11 cellular contexts compared by ENCODE assay signal in the genomic region with DNA sequence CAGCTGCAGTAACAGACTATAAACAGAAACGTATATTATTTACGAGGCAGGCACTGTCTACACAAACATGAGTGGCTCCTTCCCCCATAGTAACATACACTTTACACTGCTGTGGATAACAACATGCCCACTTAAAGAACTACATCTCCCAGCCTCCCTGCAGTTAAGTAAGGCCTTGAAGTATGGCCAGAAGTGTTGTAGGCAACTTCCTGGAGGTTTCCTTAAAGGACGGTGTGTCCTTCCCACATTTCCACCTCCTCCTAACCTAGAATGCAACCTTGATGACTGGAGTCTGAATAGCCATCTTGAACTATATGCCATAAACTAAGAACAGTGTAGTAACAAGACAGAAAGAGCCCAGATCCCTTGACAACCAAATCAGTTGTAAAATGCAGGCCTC. TPM values are rescaled to one million over a fixed set of nuclear protein-coding genes. Genes with fewer than 3 reads are reported as not detected.
A peak's percentile ranks its signal among the peaks of the same experiment; 100 is the strongest.
DNase-seq lines count a peak whose midpoint lies in the region; ATAC-seq and TF ChIP-seq lines count a peak whose summit lies in the region.
"Had no signal": no experiment of that assay in that cellular context is flagged by ENCODE, and none has a peak within 500 bp of the region (broad histone marks: within the 10 kb centered on the region; RNA-seq: fewer than 3 reads in every experiment).

No MANE protein-coding gene starts in this region.

- BruUV-seq in Caco-2 (replicated peaks; lab: Mats Ljungman, UMichigan): no TSS peak

- H3K4me1 ChIP-seq in colonic mucosa: peaks cover 3% of the 10 kb centered on the region
- H3K4me1 ChIP-seq in Caco-2: peaks cover 31% of the 10 kb centered on the region

- no peak overlapping the region for H3K27ac ChIP-seq in CD4-positive, alpha-beta T cell (ENCODE audit: low read depth, low read length)
- peak overlapping the region; percentile 8 for H3K27ac ChIP-seq in colonic mucosa

- CTCF ChIA-PET in CD4-positive, alpha-beta T cell (lab: Charles Lee): interaction anchor here (0.7 to 1.8 kb wide), 3 partner anchors 10 to 27 kb away, joined by 3 to 6 read pairs (median 3); no protein-coding TSS in a partner anchor
- CTCF ChIA-PET in Caco-2 (lab: Charles Lee): no interaction called here

- H3K4me3 ChIP-seq in colonic mucosa (no peak overlapping the region), Caco-2 (ENCODE audit: low read depth, low read length) (no peak overlapping the region)

- no peaks in the 10 kb centered on the region for H3K27me3 ChIP-seq in CD4-positive, alpha-beta T cell (ENCODE audit: control insufficient read depth, insufficient read depth, low read length)
- no peaks in the 10 kb centered on the region for H3K27me3 ChIP-seq in colonic mucosa
- no peaks in the 10 kb centered on the region for H3K27me3 ChIP-seq in Caco-2 (replicated peaks; ENCODE audit: control insufficient read depth, insufficient read depth, low read length)

- DNase-seq in CD4-positive, alpha-beta T cell: no peak
- DNase-seq in NCI-H2029 treated with DMSO at 0.1 percent for 48 hours (lab: John Stamatoyannopoulos, UW) (peak; percentile 31), colonic mucosa (no peak), naive B cell (no peak), NCI-H1092 (lab: John Stamatoyannopoulos, UW) (no peak), Caco-2 (no peak), Ammon's horn (ENCODE audit: low spot score) (no peak)
- DNase-seq: activated gamma-delta T cell, NCI-H2081 had no signal

- no peak for TF ChIP-seq CTCF in CD4-positive, alpha-beta T cell (IDR thresholded peaks at IDR 0.05)
- TF ChIP-seq CTCF in colonic mucosa (IDR thresholded peaks at IDR 0.05): no peak
- no peak for TF ChIP-seq CTCF in Caco-2 (IDR thresholded peaks at IDR 0.05; ENCODE audit: insufficient read depth in 1 of 2, low read depth in 1 of 2, low read length in 1 of 2, severe bottlenecking in 1 of 2, unreplicated experiment in 1 of 2)

- peaks cover 6% of the 10 kb centered on the region for H3K9me3 Mint-ChIP-seq in CD4-positive, alpha-beta T cell
- peaks cover 0 to 5% (median 1%) of the 10 kb centered on the region in 7 donors for H3K9me3 Mint-ChIP-seq in naive B cell
- no peaks in the 10 kb centered on the region for H3K9me3 Mint-ChIP-seq in Caco-2 (ENCODE audit: unreplicated experiment)

- H3K4me3 Mint-ChIP-seq in CD4-positive, alpha-beta T cell: peak overlapping the region; percentile 56
- H3K4me3 Mint-ChIP-seq in naive B cell (peak overlapping the region in 3 of 8 donors; percentile 36 to 74 (median 36)), Caco-2 (ENCODE audit: unreplicated experiment) (no peak overlapping the region)
- H3K4me3 Mint-ChIP-seq: T-helper 2 cell treated with Interferon-gamma antibody and Interleukin-4, amounts not matched to agents 5 μg/mL and 100 μg/mL, for 36 hours had no signal

- H3K27ac Mint-ChIP-seq in CD4-positive, alpha-beta T cell: no peak overlapping the region
- peak overlapping the region in 4 of 6 donors; percentile 22 to 73 (median 46) for H3K27ac Mint-ChIP-seq in naive B cell
- H3K27ac Mint-ChIP-seq in Caco-2 (ENCODE audit: unreplicated experiment): no peak overlapping the region
- H3K27ac Mint-ChIP-seq: T-helper 2 cell treated with Interferon-gamma antibody and Interleukin-4, amounts not matched to agents 5 μg/mL and 100 μg/mL, for 36 hours had no signal

- intact Hi-C loops in CD4-positive, alpha-beta T cell (cut with DNase I, micrococcal nuclease): no loop called here
- intact Hi-C loops in colonic mucosa (cut with DNase I): no loop called here
- intact Hi-C loops in Caco-2 (cut with micrococcal nuclease; ENCODE audit: unreplicated experiment): no loop called here

- no peaks in the 10 kb centered on the region for H3K27me3 Mint-ChIP-seq in CD4-positive, alpha-beta T cell
- H3K27me3 Mint-ChIP-seq in naive B cell: no peaks in the 10 kb centered on the region
- H3K27me3 Mint-ChIP-seq in Caco-2 (ENCODE audit: insufficient read depth, unreplicated experiment): no peaks in the 10 kb centered on the region

- peaks cover 4% of the 10 kb centered on the region for H3K36me3 Mint-ChIP-seq in CD4-positive, alpha-beta T cell (ENCODE audit: low read depth)
- H3K36me3 Mint-ChIP-seq in naive B cell (peaks cover 0 to 2% of the 10 kb centered on the region in 2 donors), Caco-2 (ENCODE audit: insufficient read depth, unreplicated experiment) (no peaks in the 10 kb centered on the region)

- H3K4me1 Mint-ChIP-seq in CD4-positive, alpha-beta T cell (ENCODE audit: low read depth): peaks cover 75% of the 10 kb centered on the region
- H3K4me1 Mint-ChIP-seq in naive B cell (peaks cover 52 to 88% (median 79%) of the 10 kb centered on the region in 3 donors), Caco-2 (ENCODE audit: low read depth, unreplicated experiment) (peaks cover 48% of the 10 kb centered on the region)

- peak; percentile 49 for ATAC-seq in CD4-positive, alpha-beta T cell (ENCODE audit: poor library complexity)
- ATAC-seq in naive B cell (ENCODE audit: low read depth in 2 of 2): peak in 1 of 2 donors; percentile 32
- ATAC-seq in GM21737 (IDR thresholded peaks at IDR 0.05; ENCODE audit: unreplicated experiment): no peak

- POLR2A ChIA-PET in CD4-positive, alpha-beta T cell (lab: Charles Lee): interaction anchor here (1.2 kb wide), 1 partner anchor 9 kb away, joined by 3 read pairs; no protein-coding TSS in a partner anchor
- POLR2A ChIA-PET in Caco-2 (lab: Charles Lee): no interaction called here

- H3K9me3 ChIP-seq in CD4-positive, alpha-beta T cell (ENCODE audit: control insufficient read depth, low read length): no peaks in the 10 kb centered on the region
- H3K9me3 ChIP-seq in colonic mucosa (no peaks in the 10 kb centered on the region), Caco-2 (peaks cover under 1% of the 10 kb centered on the region; the same call in 1 of the 2 replicates)

- H3K9ac ChIP-seq in colonic mucosa (ENCODE audit: low read depth in 2 of 2, low read length in 2 of 2): peak overlapping the region; percentile 9 to 26

- H3K36me3 ChIP-seq in colonic mucosa (no peaks in the 10 kb centered on the region), Caco-2 (ENCODE audit: control insufficient read depth, insufficient read depth, low read length) (no peaks in the 10 kb centered on the region)

RNA-seq across cellular contexts. Expression of a gene that starts 20.3 kb away (rescaled TPM):
- total RNA-seq in CD4-positive, alpha-beta T cell: 100 to 1,000 TPM; 203 to 208 TPM
- total RNA-seq in colonic mucosa: 10 to 100 TPM; 73.8 to 92.6 TPM
- polyA plus RNA-seq in naive B cell (ENCODE audit: low read depth in 6 of 6): 10 to 100 TPM; 12.5 to 19.2 (median 16.2) TPM
- 160 and 168 TPM in 2 replicates for total RNA-seq in Caco-2 (2022)

Comparison
In these comparisons a context has a peak if more than half of its experiments do, and no peak if none do; other contexts are left out.
1. H3K27ac Mint-ChIP-seq: peak in naive B cell (4 of 6); none in CD4-positive, alpha-beta T cell (single experiment) and Caco-2 (single experiment).